Comparison of ENCODE assay signal across 8 cellular contexts in the genomic region with DNA sequence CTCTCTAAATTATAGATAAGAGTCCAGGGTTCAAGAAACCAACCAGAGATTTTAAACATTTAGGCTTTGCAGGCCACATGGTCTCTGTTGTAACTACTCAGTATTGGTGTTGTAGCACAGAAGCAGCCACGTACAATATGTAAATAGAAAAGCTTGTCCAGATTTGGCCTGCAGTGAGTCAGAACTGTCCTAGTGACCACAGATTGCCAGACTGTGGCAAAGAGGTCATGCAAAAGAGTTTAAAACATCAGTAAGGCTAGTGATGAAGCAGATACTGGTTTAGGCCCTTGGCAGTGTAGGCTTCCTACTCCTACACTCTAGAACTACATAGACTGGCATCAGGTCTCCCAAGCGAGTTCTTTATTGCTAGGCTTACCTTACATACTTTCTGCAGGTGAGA.
DNase-seq lines count a peak whose midpoint lies in the region; ATAC-seq and TF ChIP-seq lines count a peak whose summit lies in the region.

No MANE protein-coding gene starts in this region.

- DNase-seq in DMS53 (lab: John Stamatoyannopoulos, UW) (peak; percentile 11), DMS53 treated with DMSO at 0.1 percent for 48 hours (lab: John Stamatoyannopoulos, UW; ENCODE audit: unreplicated experiment) (no peak), MV-4-11 (lab: John Stamatoyannopoulos, UW) (peak; percentile 12), activated T-cell treated with anti-CD3 and anti-CD28 coated beads for 4 hours (no peak), omental fat pad (ENCODE audit: low spot score) (no peak), SKM-1 treated with dmso at 0.1 percent for 144 hours (lab: John Stamatoyannopoulos, UW; ENCODE audit: unreplicated experiment) (no peak), epidermal melanocyte (ENCODE audit: insufficient read length, low spot score) (no peak)

- TF ChIP-seq CTCF in omental fat pad (IDR thresholded peaks at IDR 0.05), result no peak

- ATAC-seq in HG02870 (IDR thresholded peaks at IDR 0.05; ENCODE audit: unreplicated experiment) (peak; percentile 98), omental fat pad (ENCODE audit: low FRiP score) (no peak)

Comparison
In these comparisons a context has a peak if more than half of its experiments do, and no peak if none do; other contexts are left out.
1. DNase-seq: peak in DMS53 (single experiment) and MV-4-11 (single experiment); none in DMS53 treated with DMSO at 0.1 percent for 48 hours (single experiment), activated T-cell treated with anti-CD3 and anti-CD28 coated beads for 4 hours (single experiment), omental fat pad (single experiment), SKM-1 treated with dmso at 0.1 percent for 144 hours (single experiment) and epidermal melanocyte (single experiment).